Comparison of ENCODE assay signal across 14 cellular contexts in genomic region chr9:133845659-133845947, GRCh38.
DNase-seq lines count a peak whose midpoint lies in the region; ATAC-seq and TF ChIP-seq lines count a peak whose summit lies in the region.
"Had no signal": no experiment of that assay in that cellular context is flagged by ENCODE, and none has a peak within 500 bp of the region (broad histone marks: within the 10 kb centered on the region; RNA-seq: fewer than 3 reads in every experiment).

No MANE protein-coding gene starts in this region.

- ATAC-seq in thoracic aorta (ENCODE audit: insufficient number of reproducible peaks, low FRiP score, low read depth) (no peak), PC-3 (no peak), GM21576 (IDR thresholded peaks at IDR 0.05; ENCODE audit: unreplicated experiment) (no peak)

- no peak overlapping the region for H2AFZ ChIP-seq in PC-3 (ENCODE audit: low read length)
- H2AFZ ChIP-seq: GM23248 had no signal

- in situ Hi-C loops in brain microvascular endothelial cell (cut with HindIII; ENCODE audit: low pct_ligation_motif_present, low sequenced_read_pairs): no loop called here

- H3K27me3 ChIP-seq in brain microvascular endothelial cell (replicated peaks) (no peaks in the 10 kb centered on the region), thoracic aorta (replicated peaks; ENCODE audit: insufficient read depth) (no peaks in the 10 kb centered on the region), PC-3 (ENCODE audit: low read length) (no peaks in the 10 kb centered on the region), tibial artery (no peaks in the 10 kb centered on the region)

- H3K27ac ChIP-seq in brain microvascular endothelial cell (peak overlapping the region; percentile 66), thoracic aorta (peak overlapping the region in 1 of 2 donors; percentile 58), PC-3 (ENCODE audit: low read length) (no peak overlapping the region), tibial artery (no peak overlapping the region)
- H3K27ac ChIP-seq: GM23248 had no signal

- H3K36me3 ChIP-seq in brain microvascular endothelial cell (replicated peaks) (no peaks in the 10 kb centered on the region), thoracic aorta (no peaks in the 10 kb centered on the region), PC-3 (ENCODE audit: low read depth, low read length) (no peaks in the 10 kb centered on the region), tibial artery (peaks cover 0 to 4% (median 0%) of the 10 kb centered on the region in 3 donors)

- H3K4me2 ChIP-seq in PC-3 (ENCODE audit: low read length): no peak overlapping the region

- no peaks in the 10 kb centered on the region for H3K9me3 Mint-ChIP-seq in mesothelial cell of epicardium
- H3K9me3 Mint-ChIP-seq: activated CD4-positive, alpha-beta T cell treated with anti-CD3 and anti-CD28 coated beads, Interleukin-2, amount 10 ng/mL, durations not matched to agents 24 days and 14 days; activated T-cell treated with anti-CD3 and anti-CD28 coated beads, Interleukin-2, amount 50 U/mL, for 24 hours had no signal

- BruUV-seq in PC-3 (replicated peaks; lab: Mats Ljungman, UMichigan): no TSS peak

- CTCF ChIA-PET in PC-3 (lab: Charles Lee): no interaction called here

- intact Hi-C loops in PC-3 (cut with micrococcal nuclease) (no loop called here), tibial artery (cut with DNase I; ENCODE audit: low total_unique reads) (no loop called here)

- H3K79me2 ChIP-seq in PC-3 (ENCODE audit: low read length): no peaks in the 10 kb centered on the region

- peak overlapping the region; percentile 59 for H3K27ac Mint-ChIP-seq in mesothelial cell of epicardium
- H3K27ac Mint-ChIP-seq: activated CD4-positive, alpha-beta T cell treated with anti-CD3 and anti-CD28 coated beads, Interleukin-2, amount 10 ng/mL, durations not matched to agents 24 days and 14 days; activated T-cell treated with anti-CD3 and anti-CD28 coated beads, Interleukin-2, amount 50 U/mL, for 24 hours had no signal

- no peaks in the 10 kb centered on the region for H3F3A ChIP-seq in PC-3 (ENCODE audit: low read length, unreplicated experiment)

- POLR2A ChIA-PET in PC-3 (lab: Charles Lee; ENCODE audit: unreplicated experiment): no interaction called here

- DNase-seq in NCI-H2196 (lab: John Stamatoyannopoulos, UW; ENCODE audit: unreplicated experiment) (peak; percentile 34), NCI-H2196 treated with DMSO at 0.1 percent for 48 hours (lab: John Stamatoyannopoulos, UW; ENCODE audit: unreplicated experiment) (no peak), brain microvascular endothelial cell (no peak), mesothelial cell of epicardium (ENCODE audit: low spot score in 2 of 2, unreplicated experiment in 2 of 2) (no peak), thoracic aorta (ENCODE audit: low spot score) (no peak), PC-3 (no peak), tibial artery (no peak)
- DNase-seq: 8988T; activated CD4-positive, alpha-beta T cell treated with anti-CD3 and anti-CD28 coated beads, Interleukin-2, amount 10 ng/mL, durations not matched to agents 24 days and 14 days; activated T-cell treated with anti-CD3 and anti-CD28 coated beads, Interleukin-2, amount 50 U/mL, for 24 hours; GM23248; NCI-H1436 treated with DMSO at 0.1 percent for 48 hours; NCI-H446 treated with DMSO at 0.1 percent for 48 hours had no signal

- no peaks in the 10 kb centered on the region for H3K27me3 Mint-ChIP-seq in mesothelial cell of epicardium (ENCODE audit: low read depth)
- H3K27me3 Mint-ChIP-seq: activated CD4-positive, alpha-beta T cell treated with anti-CD3 and anti-CD28 coated beads, Interleukin-2, amount 10 ng/mL, durations not matched to agents 24 days and 14 days had no signal

- TF ChIP-seq CTCF in brain microvascular endothelial cell (IDR thresholded peaks at IDR 0.05; ENCODE audit: low read depth, low read length, missing control alignments) (no peak), mesothelial cell of epicardium (IDR thresholded peaks at IDR 0.05; ENCODE audit: unreplicated experiment) (no peak), thoracic aorta (IDR thresholded peaks at IDR 0.05) (no peak), PC-3 (conservative IDR thresholded peaks at IDR 0.05; ENCODE audit: low read depth, low read length) (no peak), tibial artery (IDR thresholded peaks at IDR 0.05) (no peak)

- no peaks in the 10 kb centered on the region for H3K9me2 ChIP-seq in PC-3 (replicated peaks; ENCODE audit: low read length)

- H3K4me1 ChIP-seq in thoracic aorta (ENCODE audit: control insufficient read depth in 1 of 2, low read depth in 2 of 2): no peaks in the 10 kb centered on the region
- no peaks in the 10 kb centered on the region for H3K4me1 ChIP-seq in PC-3 (ENCODE audit: insufficient read depth, low read length)
- peaks cover 0 to 12% (median 0%) of the 10 kb centered on the region in 4 donors for H3K4me1 ChIP-seq in tibial artery

- no peaks in the 10 kb centered on the region for H3K36me3 Mint-ChIP-seq in mesothelial cell of epicardium

- no peaks in the 10 kb centered on the region for H4K20me1 ChIP-seq in PC-3 (ENCODE audit: low read length)

- H3K9ac ChIP-seq in PC-3 (ENCODE audit: low read length): no peak overlapping the region
- H3K9ac ChIP-seq: GM23248 had no signal

- no peak overlapping the region for H3K4me3 ChIP-seq in brain microvascular endothelial cell (ENCODE audit: low read depth, low read length)
- H3K4me3 ChIP-seq in thoracic aorta: peak overlapping the region; percentile 61
- H3K4me3 ChIP-seq in PC-3 (ENCODE audit: low read length): no peak overlapping the region
- H3K4me3 ChIP-seq in tibial artery: no peak overlapping the region
- H3K4me3 ChIP-seq: GM23248 had no signal

- H3K9me3 ChIP-seq in thoracic aorta (no peaks in the 10 kb centered on the region), PC-3 (ENCODE audit: low read length) (no peaks in the 10 kb centered on the region), tibial artery (no peaks in the 10 kb centered on the region)

- peaks cover 34% of the 10 kb centered on the region for H3K4me1 Mint-ChIP-seq in mesothelial cell of epicardium
- H3K4me1 Mint-ChIP-seq: activated CD4-positive, alpha-beta T cell treated with anti-CD3 and anti-CD28 coated beads, Interleukin-2, amount 10 ng/mL, durations not matched to agents 24 days and 14 days had no signal

- H3K4me3 Mint-ChIP-seq in mesothelial cell of epicardium: no peak overlapping the region
- H3K4me3 Mint-ChIP-seq: activated CD4-positive, alpha-beta T cell treated with anti-CD3 and anti-CD28 coated beads, Interleukin-2, amount 10 ng/mL, durations not matched to agents 24 days and 14 days; activated T-cell treated with anti-CD3 and anti-CD28 coated beads, Interleukin-2, amount 50 U/mL, for 24 hours had no signal
